In genomic region chr15:63157891-63158431, GRCh38 we compare ENCODE assay signal across 8 cellular contexts. TPM values are rescaled to one million over a fixed set of nuclear protein-coding genes. Genes with fewer than 3 reads are reported as not detected.
DNase-seq lines count a peak whose midpoint lies in the region; ATAC-seq, FAIRE-seq and TF ChIP-seq lines count a peak whose summit lies in the region.

No MANE protein-coding gene starts in this region.

- ATAC-seq in HG03060 (IDR thresholded peaks at IDR 0.05; ENCODE audit: low read depth, unreplicated experiment) (peak; percentile 3), RWPE2 (ENCODE audit: low read depth) (peak; percentile 39)

- H3K27me3 ChIP-seq in AG04450 (ENCODE audit: control insufficient read depth, insufficient read depth, low read length): no peaks in the 10 kb centered on the region
- H3K27me3 ChIP-seq in RWPE2 (ENCODE audit: insufficient read depth, poor library complexity, severe bottlenecking): no peaks in the 10 kb centered on the region

- H3K27ac ChIP-seq in AG04450 (ENCODE audit: low read depth, low read length) (peak overlapping the region; percentile 98), RWPE2 (ENCODE audit: poor library complexity, severe bottlenecking) (peak overlapping the region; percentile 81), kidney (ENCODE audit: low read depth in 2 of 2, low read length in 2 of 2) (peak overlapping the region; percentile 94 to 98)

- H3K9me3 ChIP-seq in AG04450 (ENCODE audit: control insufficient read depth, insufficient read depth, low read length) (no peaks in the 10 kb centered on the region; the same call in 1 of the 2 replicates), RWPE2 (ENCODE audit: severe bottlenecking) (no peaks in the 10 kb centered on the region), kidney (ENCODE audit: control insufficient read depth in 1 of 2, low read length in 2 of 2) (no peaks in the 10 kb centered on the region)

- CTCF ChIA-PET in AG04450 (lab: Charles Lee): interaction anchor here (0.5 to 0.6 kb wide), 2 partner anchors 66 to 762 kb away, joined by 3 to 4 read pairs; no protein-coding TSS in a partner anchor

- H3K4me1 ChIP-seq in RWPE2 (ENCODE audit: insufficient read depth, poor library complexity, severe bottlenecking) (no peaks in the 10 kb centered on the region), kidney (ENCODE audit: control insufficient read depth in 1 of 2, insufficient read depth in 1 of 2, low read depth in 1 of 2, low read length in 2 of 2) (peaks cover 0 to 3% of the 10 kb centered on the region in 2 donors)

- H3K4me3 ChIP-seq in AG04450 (ENCODE audit: low read depth, low read length): peak overlapping the region; percentile 88
- peak overlapping the region; percentile 75 for H3K4me3 ChIP-seq in GM12864 (ENCODE audit: low read depth, low read length)
- H3K4me3 ChIP-seq in RWPE2 (ENCODE audit: severe bottlenecking): peak overlapping the region; percentile 87
- H3K4me3 ChIP-seq in kidney (ENCODE audit: low read length in 2 of 2): peak overlapping the region; percentile 85 to 93

- no peak for FAIRE-seq in kidney (lab: Jason Lieb, UNC)

- peak; percentile 27 for TF ChIP-seq CTCF in AG04450 (IDR thresholded peaks at IDR 0.05; ENCODE audit: low read depth, low read length)
- no peak for TF ChIP-seq CTCF in GM12864 (IDR thresholded peaks at IDR 0.05; ENCODE audit: low read depth, low read length, missing control alignments)
- peak; percentile 31 for TF ChIP-seq CTCF in RWPE2 (IDR thresholded peaks at IDR 0.05; ENCODE audit: poor library complexity, severe bottlenecking)
- no peak for TF ChIP-seq CTCF in kidney (IDR thresholded peaks at IDR 0.05; ENCODE audit: borderline replicate concordance, extremely low read depth, insufficient read depth)

- H3K9ac ChIP-seq in kidney (ENCODE audit: low read length in 2 of 2): peak overlapping the region; percentile 84 to 93

- intact Hi-C loops in kidney (cut with DNase I): no loop called here

- H3K36me3 ChIP-seq in RWPE2 (ENCODE audit: low read depth): peaks cover 31% of the 10 kb centered on the region
- H3K36me3 ChIP-seq in kidney (ENCODE audit: control insufficient read depth in 1 of 2, insufficient read depth in 2 of 2, low read length in 2 of 2): peaks cover 0 to 2% of the 10 kb centered on the region in 2 donors

- POLR2A ChIA-PET in AG04450 (lab: Yijun Ruan, JAX): interaction anchor here (0.5 to 1.9 kb wide), 21 partner anchors 8 to 418 kb away, joined by 3 to 17 read pairs (median 5); partner anchors contain the start of genes CA12 and RAB8B

- peak; percentile 53 for DNase-seq in AG04450 (ENCODE audit: low read depth, low spot score)
- no peak for DNase-seq in GM12864 (ENCODE audit: low read depth)
- DNase-seq in RWPE2 (ENCODE audit: low spot score): no peak
- peak; percentile 70 for DNase-seq in cerebellar cortex (ENCODE audit: low spot score)
- DNase-seq in kidney: no peak
- DNase-seq in smooth muscle cell of the brain vasculature (ENCODE audit: low read depth, low spot score): peak; percentile 60
- no peak for DNase-seq in NCI-H2029 (lab: John Stamatoyannopoulos, UW)

RNA-seq across cellular contexts. Expression of gene RPS27L, which starts 0.7 kb away (rescaled TPM):
- 501 and 610 TPM in 2 replicates for polyA plus RNA-seq in AG04450 (2011; rRNA removed)
- 47.0 and 86.3 TPM in 2 replicates for polyA minus RNA-seq in AG04450 (2011; rRNA and poly(A)+ RNA removed)
- total RNA-seq in kidney: 120 TPM
- 372 TPM for polyA plus RNA-seq in kidney (ENCODE audit: insufficient read depth, low read depth, low replicate concordance)

RNA-seq across cellular contexts. Expression of gene RAB8B, which starts 31.4 kb away (rescaled TPM):
- polyA plus RNA-seq in AG04450 (2011; rRNA removed): 71.7 and 82.4 TPM in 2 replicates
- polyA minus RNA-seq in AG04450 (2011; rRNA and poly(A)+ RNA removed): 39.2 and 42.7 TPM in 2 replicates
- 33.6 TPM for total RNA-seq in kidney
- polyA plus RNA-seq in kidney (ENCODE audit: insufficient read depth, low read depth, low replicate concordance): 7.1 TPM

RNA-seq across cellular contexts. Expression of gene LACTB, which starts 36.3 kb away (rescaled TPM):
- 31.6 and 51.1 TPM in 2 replicates for polyA plus RNA-seq in AG04450 (2011; rRNA removed)
- polyA minus RNA-seq in AG04450 (2011; rRNA and poly(A)+ RNA removed): 10.6 and 18.5 TPM in 2 replicates
- total RNA-seq in kidney: 17.6 TPM
- 16.8 TPM for polyA plus RNA-seq in kidney (ENCODE audit: insufficient read depth, low read depth, low replicate concordance)

Comparison
In these comparisons a context has a peak if more than half of its experiments do, and no peak if none do; other contexts are left out.
1. DNase-seq: peak in AG04450 (single experiment), cerebellar cortex (single experiment) and smooth muscle cell of the brain vasculature (single experiment); none in GM12864 (single experiment), RWPE2 (single experiment), kidney (single experiment) and NCI-H2029 (single experiment).
2. CTCF ChIP-seq: peak in AG04450 (single experiment) and RWPE2 (single experiment); none in GM12864 (single experiment) and kidney (single experiment).
3. Peak in every context shown above with its lines, with median percentiles within 50 percentile points of each other: H3K27ac ChIP-seq and H3K4me3 ChIP-seq.